ENCODE assay signal across 1 cellular context in genomic region chr12:109572506-109572845, GRCh38.
TF ChIP-seq lines count a peak whose summit lies in the region.

No MANE protein-coding gene starts in this region.

TF ChIP-seq in HepG2, 621 proteins besides CTCF, POLR2A, EP300 and RAD21:
- no peak for TF ChIP-seq CC2D1A (CRISPR knock-in tag; IDR thresholded peaks at IDR 0.05)
- no peak for TF ChIP-seq ZNF883 (CRISPR knock-in tag; IDR thresholded peaks at IDR 0.05; ENCODE audit: not compliant biosample characterization)
- TF ChIP-seq SP2 (CRISPR knock-in tag; IDR thresholded peaks at IDR 0.05): no peak
- no peak for TF ChIP-seq ZFX (CRISPR knock-in tag; IDR thresholded peaks at IDR 0.05; ENCODE audit: low read depth)
- peak; percentile 86 for TF ChIP-seq ZNF652 (CRISPR knock-in tag; IDR thresholded peaks at IDR 0.05; ENCODE audit: borderline replicate concordance, low read depth)
- TF ChIP-seq ZNF569 (CRISPR knock-in tag; IDR thresholded peaks at IDR 0.05; ENCODE audit: borderline replicate concordance): no peak
- TF ChIP-seq PRDM15 (CRISPR knock-in tag; IDR thresholded peaks at IDR 0.05): peak; percentile 5; the same call in 1 of the 2 replicates
- TF ChIP-seq BCLAF1 (IDR thresholded peaks at IDR 0.05): no peak
- TF ChIP-seq HNF4A (CRISPR knock-in tag; IDR thresholded peaks at IDR 0.05): peak; percentile 69
- peak; percentile 74 for TF ChIP-seq TEAD3 (CRISPR knock-in tag; optimal IDR thresholded peaks at IDR 0.05; ENCODE audit: borderline replicate concordance)
- no peak for TF ChIP-seq CBX5 (CRISPR knock-in tag; IDR thresholded peaks at IDR 0.05; ENCODE audit: borderline replicate concordance)
- TF ChIP-seq ZMYM3 (CRISPR knock-in tag; IDR thresholded peaks at IDR 0.05): no peak
- TF ChIP-seq ATF6 (CRISPR knock-in tag; conservative IDR thresholded peaks at IDR 0.05): 0 out of 2 replicates have a peak, but pooled peaks have one; percentile 3
- no peak for TF ChIP-seq SMAD1 (CRISPR knock-in tag; IDR thresholded peaks at IDR 0.05; ENCODE audit: borderline replicate concordance, low read depth)
- TF ChIP-seq SAFB2 (CRISPR knock-in tag; IDR thresholded peaks at IDR 0.05; ENCODE audit: borderline replicate concordance, low read depth): no peak
- TF ChIP-seq ZFP36L1 (CRISPR knock-in tag; IDR thresholded peaks at IDR 0.05): 0 out of 2 replicates have a peak, but pooled peaks have one; percentile 15
- TF ChIP-seq GATA4 (IDR thresholded peaks at IDR 0.05; ENCODE audit: borderline replicate concordance, low read depth): no peak
- TF ChIP-seq ZHX1 (CRISPR knock-in tag; IDR thresholded peaks at IDR 0.05; ENCODE audit: low read depth): no peak
TF ChIP-seq in HepG2: peak in this region for 6.
